24 cellular contexts compared by ENCODE assay signal in genomic region chr13:94917814-94918213, GRCh38.
DNase-seq lines count a peak whose midpoint lies in the region; ATAC-seq and TF ChIP-seq lines count a peak whose summit lies in the region.
"Had no signal": no experiment of that assay in that cellular context is flagged by ENCODE, and none has a peak within 500 bp of the region (broad histone marks: within the 10 kb centered on the region; RNA-seq: fewer than 3 reads in every experiment).

No MANE protein-coding gene starts in this region.

- H3K4me1 Mint-ChIP-seq in Calu3 (ENCODE audit: low read depth, unreplicated experiment), result no peaks in the 10 kb centered on the region
- H3K4me1 Mint-ChIP-seq in activated CD8-positive, alpha-beta T cell treated with anti-CD3 and anti-CD28 coated beads for 36 hours (ENCODE audit: low read depth), result no peaks in the 10 kb centered on the region
- H3K4me1 Mint-ChIP-seq: B cell, natural killer cell had no signal

- H3K4me1 ChIP-seq in PC-3 (ENCODE audit: insufficient read depth, low read length) (no peaks in the 10 kb centered on the region), mesendoderm (ENCODE audit: control insufficient read depth, low read depth, low read length) (no peaks in the 10 kb centered on the region)
- H3K4me1 ChIP-seq: uterus had no signal

- no peaks in the 10 kb centered on the region for H3K79me1 ChIP-seq in mesendoderm (ENCODE audit: low read length)

- no peaks in the 10 kb centered on the region for H3F3A ChIP-seq in PC-3 (ENCODE audit: low read length, unreplicated experiment)

- H3K9me2 ChIP-seq in PC-3 (replicated peaks; ENCODE audit: low read length), result no peaks in the 10 kb centered on the region

- H3K27me3 ChIP-seq in PC-3 (ENCODE audit: low read length), result no peaks in the 10 kb centered on the region
- no peaks in the 10 kb centered on the region for H3K27me3 ChIP-seq in mesendoderm (ENCODE audit: insufficient read depth, low read length, poor library complexity)
- H3K27me3 ChIP-seq: uterus had no signal

- H3K18ac ChIP-seq in mesendoderm (ENCODE audit: low read length), result no peak overlapping the region

- H4K5ac ChIP-seq in mesendoderm (ENCODE audit: low read length), result no peak overlapping the region

- H3K27ac ChIP-seq in PC-3 (ENCODE audit: low read length), result no peak overlapping the region
- no peak overlapping the region for H3K27ac ChIP-seq in mesendoderm (ENCODE audit: low read depth, low read length)
- H3K27ac ChIP-seq: dorsolateral prefrontal cortex, uterus had no signal

- H3K27ac Mint-ChIP-seq in Calu3 (ENCODE audit: unreplicated experiment), result no peak overlapping the region
- no peak overlapping the region for H3K27ac Mint-ChIP-seq in activated CD8-positive, alpha-beta T cell treated with anti-CD3 and anti-CD28 coated beads for 36 hours
- H3K27ac Mint-ChIP-seq: activated naive CD4-positive, alpha-beta T cell treated with anti-CD3 and anti-CD28 coated beads, Interleukin-2, amount 50 U/mL, for 72 hours; activated T-cell treated with anti-CD3 and anti-CD28 coated beads, Interleukin-2, amount 50 U/mL, for 72 hours; B cell; natural killer cell had no signal

- POLR2A ChIA-PET in PC-3 (lab: Charles Lee; ENCODE audit: unreplicated experiment), result no interaction called here
- POLR2A ChIA-PET in activated CD8-positive, alpha-beta T cell treated with anti-CD3 and anti-CD28 coated beads for 36 hours (lab: Charles Lee), result no interaction called here

- no peak overlapping the region for H3K23ac ChIP-seq in mesendoderm (ENCODE audit: low read length)

- TF ChIP-seq CTCF in PC-3 (conservative IDR thresholded peaks at IDR 0.05; ENCODE audit: low read depth, low read length) (no peak), choroid plexus epithelial cell (conservative IDR thresholded peaks at IDR 0.05; ENCODE audit: low read depth, low read length) (no peak), Calu3 (IDR thresholded peaks at IDR 0.05; ENCODE audit: unreplicated experiment) (no peak)
- TF ChIP-seq CTCF in activated CD8-positive, alpha-beta T cell treated with anti-CD3 and anti-CD28 coated beads for 36 hours (IDR thresholded peaks at IDR 0.05), result no peak

- H3K36me3 Mint-ChIP-seq in Calu3 (ENCODE audit: insufficient read depth, unreplicated experiment), result no peaks in the 10 kb centered on the region
- no peaks in the 10 kb centered on the region for H3K36me3 Mint-ChIP-seq in activated CD8-positive, alpha-beta T cell treated with anti-CD3 and anti-CD28 coated beads for 36 hours (ENCODE audit: low read depth)
- H3K36me3 Mint-ChIP-seq: activated naive CD4-positive, alpha-beta T cell treated with anti-CD3 and anti-CD28 coated beads, Interleukin-2, amount 50 U/mL, for 72 hours; natural killer cell had no signal

- H3K79me2 ChIP-seq in PC-3 (ENCODE audit: low read length), result no peaks in the 10 kb centered on the region
- no peaks in the 10 kb centered on the region for H3K79me2 ChIP-seq in mesendoderm (ENCODE audit: control insufficient read depth, insufficient read depth, low read length)

- CTCF ChIA-PET in PC-3 (lab: Charles Lee), result no interaction called here
- CTCF ChIA-PET in Calu3 (lab: Charles Lee), result no interaction called here
- CTCF ChIA-PET in activated CD8-positive, alpha-beta T cell treated with anti-CD3 and anti-CD28 coated beads for 36 hours (lab: Charles Lee), result no interaction called here

- intact Hi-C loops in PC-3 (cut with micrococcal nuclease), result no loop called here
- intact Hi-C loops in Calu3 (cut with micrococcal nuclease; ENCODE audit: unreplicated experiment), result no loop called here
- intact Hi-C loops in activated CD8-positive, alpha-beta T cell treated with anti-CD3 and anti-CD28 coated beads for 36 hours (cut with micrococcal nuclease), result no loop called here

- no peak overlapping the region for H2AK5ac ChIP-seq in mesendoderm (ENCODE audit: low read length)

- DNase-seq in ELF-1 (ENCODE audit: low read depth, low spot score) (peak; percentile 67), PC-3 (peak; percentile 14), choroid plexus epithelial cell (ENCODE audit: low read depth) (peak; percentile 9), mesendoderm (peak; percentile 77), hepatic stellate cell (ENCODE audit: low spot score) (no peak), Calu3 (no peak), inferior parietal cortex (ENCODE audit: extremely low spot score) (no peak)
- DNase-seq in activated CD8-positive, alpha-beta T cell treated with anti-CD3 and anti-CD28 coated beads for 36 hours, result no peak
- DNase-seq: activated CD4-positive, CD25-positive, alpha-beta regulatory T cell; activated T-cell treated with anti-CD3 and anti-CD28 coated beads, Interleukin-2, amount 50 U/mL, for 72 hours; COR-L47; dorsolateral prefrontal cortex; MG63; natural killer cell; NCI-H2029; NCI-H446 treated with DMSO at 0.1 percent for 48 hours; SHP77 treated with DMSO at 0.1 percent for 48 hours; small intestine; stimulated activated CD4-positive, alpha-beta T cell treated with anti-CD3 and anti-CD28 coated beads, Interleukin-4, amount 100 ng/mL, for 4 hours; uterus had no signal

- BruUV-seq in PC-3 (replicated peaks; lab: Mats Ljungman, UMichigan) (no TSS peak), Calu3 (replicated peaks; lab: Mats Ljungman, UMichigan) (no TSS peak)

- no peak overlapping the region for H3K4me2 ChIP-seq in PC-3 (ENCODE audit: low read length)
- no peak overlapping the region for H3K4me2 ChIP-seq in mesendoderm (ENCODE audit: low read length)

- no peak overlapping the region for H3K56ac ChIP-seq in mesendoderm (ENCODE audit: low read length)

- no peak overlapping the region for H2BK15ac ChIP-seq in mesendoderm (replicated peaks; ENCODE audit: low read depth)

- no peak overlapping the region for H2AFZ ChIP-seq in PC-3 (ENCODE audit: low read length)

- H3K9ac ChIP-seq in PC-3 (ENCODE audit: low read length) (no peak overlapping the region), mesendoderm (ENCODE audit: low read length) (no peak overlapping the region)

- no peak overlapping the region for H2BK120ac ChIP-seq in mesendoderm (ENCODE audit: low read depth, low read length)

- H3K9me3 Mint-ChIP-seq in Calu3 (ENCODE audit: low read depth, unreplicated experiment), result no peaks in the 10 kb centered on the region
- no peaks in the 10 kb centered on the region for H3K9me3 Mint-ChIP-seq in activated CD8-positive, alpha-beta T cell treated with anti-CD3 and anti-CD28 coated beads for 36 hours
- H3K9me3 Mint-ChIP-seq: activated naive CD4-positive, alpha-beta T cell treated with anti-CD3 and anti-CD28 coated beads, Interleukin-2, amount 50 U/mL, for 72 hours; activated T-cell treated with anti-CD3 and anti-CD28 coated beads, Interleukin-2, amount 50 U/mL, for 72 hours had no signal

- H2BK5ac ChIP-seq in mesendoderm (ENCODE audit: low read length), result no peak overlapping the region

- no peak overlapping the region for H3K4me3 ChIP-seq in PC-3 (ENCODE audit: low read length)
- H3K4me3 ChIP-seq in choroid plexus epithelial cell (ENCODE audit: low read depth, low read length), result no peak overlapping the region
- no peak overlapping the region for H3K4me3 ChIP-seq in mesendoderm (ENCODE audit: low read length)
- H3K4me3 ChIP-seq: dorsolateral prefrontal cortex, lung, MG63, uterus had no signal

- H4K8ac ChIP-seq in mesendoderm (ENCODE audit: low read depth, low read length), result no peak overlapping the region

- H4K20me1 ChIP-seq in PC-3 (ENCODE audit: low read length), result no peaks in the 10 kb centered on the region

- H3K27me3 Mint-ChIP-seq in Calu3 (ENCODE audit: unreplicated experiment), result no peaks in the 10 kb centered on the region
- peaks cover 7% of the 10 kb centered on the region for H3K27me3 Mint-ChIP-seq in activated CD8-positive, alpha-beta T cell treated with anti-CD3 and anti-CD28 coated beads for 36 hours

- no peaks in the 10 kb centered on the region for H3K36me3 ChIP-seq in PC-3 (ENCODE audit: low read depth, low read length)
- no peaks in the 10 kb centered on the region for H3K36me3 ChIP-seq in mesendoderm (ENCODE audit: control insufficient read depth, insufficient read depth, low read length)
- H3K36me3 ChIP-seq: MG63, uterus had no signal

- H3K4me3 Mint-ChIP-seq in Calu3 (ENCODE audit: low read depth, unreplicated experiment), result no peak overlapping the region
- H3K4me3 Mint-ChIP-seq in activated CD8-positive, alpha-beta T cell treated with anti-CD3 and anti-CD28 coated beads for 36 hours, result no peak overlapping the region
- H3K4me3 Mint-ChIP-seq: activated T-cell treated with anti-CD3 and anti-CD28 coated beads, Interleukin-2, amount 50 U/mL, for 72 hours; B cell; natural killer cell had no signal

- ATAC-seq in PC-3, result peak; percentile 37; the same call in 1 of the 2 replicates
- no peak for ATAC-seq in activated CD8-positive, alpha-beta T cell treated with anti-CD3 and anti-CD28 coated beads for 36 hours
- ATAC-seq: activated naive CD4-positive, alpha-beta T cell treated with anti-CD3 and anti-CD28 coated beads, Interleukin-2, amount 50 U/mL, for 72 hours; activated T-cell treated with anti-CD3 and anti-CD28 coated beads, Interleukin-2, amount 50 U/mL, for 72 hours; esophagus mucosa; natural killer cell had no signal

- no peak overlapping the region for H3K4ac ChIP-seq in mesendoderm (ENCODE audit: low read depth, low read length)

- no CpG with 5 or more reads among the region's 2 CpGs for WGBS in mesendoderm (ENCODE audit: extremely low coverage, insufficient coverage, low lambda C conversion rate)

- no peaks in the 10 kb centered on the region for H3K9me3 ChIP-seq in PC-3 (ENCODE audit: low read length)
- H3K9me3 ChIP-seq: MG63, uterus had no signal

Comparison
In these comparisons a context has a peak if more than half of its experiments do, and no peak if none do; other contexts are left out.
1. DNase-seq: peak in ELF-1 (single experiment), PC-3 (single experiment), choroid plexus epithelial cell (single experiment) and mesendoderm (single experiment); none in hepatic stellate cell (single experiment), Calu3 (single experiment), inferior parietal cortex (single experiment) and activated CD8-positive, alpha-beta T cell treated with anti-CD3 and anti-CD28 coated beads for 36 hours (single experiment).